ENCODE assay signal across 8 cellular contexts in genomic region chr9:85522459-85523092, GRCh38.
DNase-seq lines count a peak whose midpoint lies in the region; ATAC-seq and TF ChIP-seq lines count a peak whose summit lies in the region.

No MANE protein-coding gene starts in this region.

- no peaks in the 10 kb centered on the region for H3K4me1 ChIP-seq in right lobe of liver

- H3K36me3 ChIP-seq in right lobe of liver = no peaks in the 10 kb centered on the region

- 0% methylated on average over 24 of the region's 55 CpGs for WGBS in right lobe of liver (ENCODE audit: insufficient coverage, low coverage, low lambda C conversion rate, missing lambda C conversion rate)

- peak overlapping the region; percentile 40 to 71 for H3K27ac ChIP-seq in coronary artery
- H3K27ac ChIP-seq in right lobe of liver = peak overlapping the region; percentile 15 to 63 (median 37)

- peak overlapping the region; percentile 74 for H3K4me3 Mint-ChIP-seq in activated T-cell treated with anti-CD3 and anti-CD28 coated beads, Interleukin-2, amount 50 U/mL, for 24 hours
- H3K4me3 Mint-ChIP-seq in stimulated activated naive B cell treated with anti-CD40 and anti-IgM and Interleukin-4, amounts not matched to agents 10 μg/mL and 1 μg/mL and 100 μg/mL, for 72 hours = peak overlapping the region; percentile 64 to 84

- ATAC-seq in right lobe of liver = peak; percentile 77 to 88 (median 84)
- ATAC-seq in stimulated activated naive B cell treated with anti-CD40 and anti-IgM and Interleukin-4, amounts not matched to agents 10 μg/mL and 1 μg/mL and 100 μg/mL, for 72 hours (replicated peaks) = peak; percentile 86 to 89

- peak; percentile 53 for DNase-seq in activated T-cell treated with anti-CD3 and anti-CD28 coated beads, Interleukin-2, amount 50 U/mL, for 24 hours
- no peak for DNase-seq in activated T-cell treated with anti-CD3 and anti-CD28 coated beads, Interleukin-2, amount 50 U/mL, for 1 hour
- peak; percentile 16 to 22 for DNase-seq in NOMO-1 (lab: John Stamatoyannopoulos, UW; ENCODE audit: unreplicated experiment in 2 of 2)
- no peak for DNase-seq in coronary artery (ENCODE audit: low spot score)
- DNase-seq in right lobe of liver = peak; percentile 59 to 70 (median 60)
- DNase-seq in stimulated activated naive B cell treated with anti-CD40 and anti-IgM and Interleukin-4, amounts not matched to agents 10 μg/mL and 1 μg/mL and 100 μg/mL, for 72 hours = peak; percentile 6
- no peak for DNase-seq in mesenteric fat pad (ENCODE audit: low spot score)
- DNase-seq in A172 (ENCODE audit: low spot score) = no peak

- no peak for TF ChIP-seq POLR2A in right lobe of liver (IDR thresholded peaks at IDR 0.05)

- no peaks in the 10 kb centered on the region for H3K9me3 Mint-ChIP-seq in activated T-cell treated with anti-CD3 and anti-CD28 coated beads, Interleukin-2, amount 50 U/mL, for 24 hours
- peaks cover 0 to 2% of the 10 kb centered on the region in 2 donors for H3K9me3 Mint-ChIP-seq in stimulated activated naive B cell treated with anti-CD40 and anti-IgM and Interleukin-4, amounts not matched to agents 10 μg/mL and 1 μg/mL and 100 μg/mL, for 72 hours

- H3K4me3 ChIP-seq in coronary artery (peak overlapping the region; percentile 68), right lobe of liver (peak overlapping the region; percentile 26 to 36 (median 27))

- H3K36me3 Mint-ChIP-seq in activated T-cell treated with anti-CD3 and anti-CD28 coated beads, Interleukin-2, amount 50 U/mL, for 24 hours (ENCODE audit: low read depth) = no peaks in the 10 kb centered on the region
- H3K36me3 Mint-ChIP-seq in stimulated activated naive B cell treated with anti-CD40 and anti-IgM and Interleukin-4, amounts not matched to agents 10 μg/mL and 1 μg/mL and 100 μg/mL, for 72 hours = peaks cover 0 to 2% of the 10 kb centered on the region in 2 donors

- H3K27ac Mint-ChIP-seq in activated T-cell treated with anti-CD3 and anti-CD28 coated beads, Interleukin-2, amount 50 U/mL, for 24 hours = no peak overlapping the region
- peak overlapping the region; percentile 15 for H3K27ac Mint-ChIP-seq in stimulated activated naive B cell treated with anti-CD40 and anti-IgM and Interleukin-4, amounts not matched to agents 10 μg/mL and 1 μg/mL and 100 μg/mL, for 72 hours

- peaks cover 0 to 5% of the 10 kb centered on the region in 2 donors for H3K27me3 ChIP-seq in right lobe of liver

- intact Hi-C loops in right lobe of liver (cut with DNase I) = no loop called here

- H3K27me3 Mint-ChIP-seq in activated T-cell treated with anti-CD3 and anti-CD28 coated beads, Interleukin-2, amount 50 U/mL, for 24 hours = peaks cover 64% of the 10 kb centered on the region
- peaks cover 45 to 50% of the 10 kb centered on the region in 2 donors for H3K27me3 Mint-ChIP-seq in stimulated activated naive B cell treated with anti-CD40 and anti-IgM and Interleukin-4, amounts not matched to agents 10 μg/mL and 1 μg/mL and 100 μg/mL, for 72 hours

- no peaks in the 10 kb centered on the region for H3K9me3 ChIP-seq in right lobe of liver

- TF ChIP-seq CTCF in coronary artery (IDR thresholded peaks at IDR 0.05) (no peak), right lobe of liver (IDR thresholded peaks at IDR 0.05) (no peak)

- peaks cover 8% of the 10 kb centered on the region for H3K4me1 Mint-ChIP-seq in activated T-cell treated with anti-CD3 and anti-CD28 coated beads, Interleukin-2, amount 50 U/mL, for 24 hours (ENCODE audit: low read depth)
- peaks cover 8 to 13% of the 10 kb centered on the region in 2 donors for H3K4me1 Mint-ChIP-seq in stimulated activated naive B cell treated with anti-CD40 and anti-IgM and Interleukin-4, amounts not matched to agents 10 μg/mL and 1 μg/mL and 100 μg/mL, for 72 hours

Comparison
In these comparisons a context has a peak if more than half of its experiments do, and no peak if none do; other contexts are left out.
1. DNase-seq: peak in activated T-cell treated with anti-CD3 and anti-CD28 coated beads, Interleukin-2, amount 50 U/mL, for 24 hours (single experiment), NOMO-1 (2 of 2), right lobe of liver (3 of 3) and stimulated activated naive B cell treated with anti-CD40 and anti-IgM and Interleukin-4, amounts not matched to agents 10 μg/mL and 1 μg/mL and 100 μg/mL, for 72 hours (single experiment); none in activated T-cell treated with anti-CD3 and anti-CD28 coated beads, Interleukin-2, amount 50 U/mL, for 1 hour (single experiment), coronary artery (single experiment), mesenteric fat pad (single experiment) and A172 (single experiment).